ENCODE assay signal across 9 cellular contexts in the genomic region with DNA sequence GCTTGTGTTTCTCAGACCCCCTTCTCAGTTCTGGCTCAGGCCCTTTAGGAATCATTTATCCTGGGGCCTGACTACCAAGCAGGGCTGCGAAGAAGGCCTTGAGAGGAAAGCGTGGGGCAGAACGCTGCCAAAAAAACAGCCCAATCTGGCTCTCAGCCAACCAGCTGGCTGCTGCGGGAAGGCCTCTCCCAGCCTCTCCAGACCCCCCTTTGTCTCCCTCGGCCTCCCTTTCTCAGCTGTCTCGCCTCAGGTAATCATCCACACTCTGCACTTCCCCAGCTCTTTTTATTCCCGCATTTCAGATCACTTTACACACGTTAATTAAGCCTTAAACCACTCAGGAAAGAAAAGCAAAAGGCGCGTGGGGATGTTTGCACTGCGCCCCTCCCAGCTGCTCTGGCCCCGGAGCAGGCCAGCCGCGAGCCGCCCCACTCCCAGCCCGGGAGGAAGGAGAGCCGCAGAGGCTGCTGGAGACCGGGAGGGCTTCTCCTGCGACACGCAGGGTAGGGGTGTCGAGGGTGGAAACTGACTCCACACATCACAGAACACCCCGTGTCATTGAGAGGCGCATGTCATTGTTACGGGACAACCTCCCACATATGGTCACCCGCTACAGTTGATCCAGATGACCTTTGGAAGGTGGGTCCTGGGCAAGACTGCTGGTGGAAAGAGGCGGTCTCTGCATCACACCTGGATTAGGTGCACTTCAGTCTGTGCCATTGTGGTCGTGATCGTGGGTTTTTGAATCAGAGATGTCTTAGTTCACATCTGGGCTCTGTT.
DNase-seq lines count a peak whose midpoint lies in the region; ATAC-seq and TF ChIP-seq lines count a peak whose summit lies in the region.
"Had no signal": no experiment of that assay in that cellular context is flagged by ENCODE, and none has a peak within 500 bp of the region (broad histone marks: within the 10 kb centered on the region; RNA-seq: fewer than 3 reads in every experiment).

No MANE protein-coding gene starts in this region.

- POLR2A ChIA-PET in OCI-LY7 (lab: Charles Lee), result interaction anchor here (0.5 to 0.6 kb wide), 2 partner anchors 16 to 1031 kb away, joined by 3 to 5 read pairs; no protein-coding TSS in a partner anchor

- H3K36me3 ChIP-seq in DND-41 (ENCODE audit: insufficient read depth, low read length) (no peaks in the 10 kb centered on the region), OCI-LY7 (ENCODE audit: insufficient read depth, low read length) (no peaks in the 10 kb centered on the region)
- H3K36me3 ChIP-seq: spleen, upper lobe of left lung had no signal

- in situ Hi-C loops in astrocyte of the spinal cord (cut with HindIII; ENCODE audit: low sequenced_read_pairs), result no loop called here

- CTCF ChIA-PET in OCI-LY7 (lab: Charles Lee; ENCODE audit: unreplicated experiment), result interaction anchor here (0.9 kb wide), 1 partner anchor 102 kb away, joined by 3 read pairs; no protein-coding TSS in a partner anchor

- H3K9me3 ChIP-seq in DND-41 (ENCODE audit: insufficient read depth, low read length, severe bottlenecking), result no peaks in the 10 kb centered on the region
- H3K9me3 ChIP-seq in OCI-LY7 (ENCODE audit: low read length), result peaks cover 7% of the 10 kb centered on the region; the same call in 1 of the 2 replicates
- H3K9me3 ChIP-seq: upper lobe of left lung had no signal

- intact Hi-C loops in OCI-LY7 (cut with micrococcal nuclease; ENCODE audit: unreplicated experiment), result no loop called here

- no peaks in the 10 kb centered on the region for H3K79me2 ChIP-seq in DND-41 (ENCODE audit: insufficient read depth, low read length)
- H3K79me2 ChIP-seq in OCI-LY7 (ENCODE audit: insufficient read depth, low read depth, low read length), result no peaks in the 10 kb centered on the region

- peak; percentile 53; the same call in 1 of the 3 replicates for ATAC-seq in DND-41 (ENCODE audit: insufficient read depth, low read depth)
- no peak for ATAC-seq in natural killer cell treated with Interleukin-12 subunit alpha and Interleukin-12 subunit beta and Interleukin-15 and Interleukin-18, amount 100 ng/mL, for 72 hours
- ATAC-seq in GM18511 (IDR thresholded peaks at IDR 0.05; ENCODE audit: unreplicated experiment), result no peak
- ATAC-seq in HG03025 (IDR thresholded peaks at IDR 0.05; ENCODE audit: low FRiP score, unreplicated experiment), result no peak

- no peaks in the 10 kb centered on the region for H4K20me1 ChIP-seq in DND-41 (ENCODE audit: insufficient read depth, low read length)
- H4K20me1 ChIP-seq in OCI-LY7 (ENCODE audit: insufficient read depth, low read length), result no peaks in the 10 kb centered on the region

- H3K27me3 Mint-ChIP-seq in natural killer cell treated with Interleukin-12 subunit alpha and Interleukin-12 subunit beta and Interleukin-15 and Interleukin-18, amount 100 ng/mL, for 72 hours, result no peaks in the 10 kb centered on the region

- peak overlapping the region; percentile 95 to 98 for H3K27ac Mint-ChIP-seq in natural killer cell treated with Interleukin-12 subunit alpha and Interleukin-12 subunit beta and Interleukin-15 and Interleukin-18, amount 100 ng/mL, for 72 hours

- H3K9me3 Mint-ChIP-seq in natural killer cell treated with Interleukin-12 subunit alpha and Interleukin-12 subunit beta and Interleukin-15 and Interleukin-18, amount 100 ng/mL, for 72 hours, result peaks cover 4% of the 10 kb centered on the region

- no peaks in the 10 kb centered on the region for H3K9me2 ChIP-seq in OCI-LY7 (ENCODE audit: insufficient read depth, low read length)

- peak overlapping the region; percentile 73 for H3K4me3 Mint-ChIP-seq in natural killer cell treated with Interleukin-12 subunit alpha and Interleukin-12 subunit beta and Interleukin-15 and Interleukin-18, amount 100 ng/mL, for 72 hours

- H3K4me2 ChIP-seq in DND-41 (ENCODE audit: insufficient read depth, low read length), result no peak overlapping the region
- no peak overlapping the region for H3K4me2 ChIP-seq in OCI-LY7 (ENCODE audit: low read length)

- peaks cover 72 to 79% of the 10 kb centered on the region in 2 donors for H3K4me1 Mint-ChIP-seq in natural killer cell treated with Interleukin-12 subunit alpha and Interleukin-12 subunit beta and Interleukin-15 and Interleukin-18, amount 100 ng/mL, for 72 hours (ENCODE audit: low read depth in 2 of 2)

- no peak for TF ChIP-seq CTCF in DND-41 (IDR thresholded peaks at IDR 0.05; ENCODE audit: borderline replicate concordance, extremely low read depth, low read length, poor library complexity, severe bottlenecking)
- TF ChIP-seq CTCF in astrocyte of the spinal cord (IDR thresholded peaks at IDR 0.05; ENCODE audit: low read depth, low read length), result no peak
- no peak for TF ChIP-seq CTCF in OCI-LY7 (conservative IDR thresholded peaks at IDR 0.05; ENCODE audit: low read length)

- DNase-seq in DND-41, result no peak
- DNase-seq in NCI-H187 treated with DMSO at 0.1 percent for 48 hours (lab: John Stamatoyannopoulos, UW), result peak; percentile 78
- DNase-seq in astrocyte of the spinal cord (ENCODE audit: low read depth, low spot score), result peak; percentile 29
- DNase-seq in natural killer cell treated with Interleukin-12 subunit alpha and Interleukin-12 subunit beta and Interleukin-15 and Interleukin-18, amount 100 ng/mL, for 72 hours (ENCODE audit: low spot score), result no peak
- no peak for DNase-seq in OCI-LY7 (ENCODE audit: low spot score)
- DNase-seq: spleen had no signal

- no peak overlapping the region for H3K27ac ChIP-seq in DND-41 (ENCODE audit: low read length)
- H3K27ac ChIP-seq in OCI-LY7 (ENCODE audit: low read depth, low read length, poor library complexity, severe bottlenecking), result no peak overlapping the region
- H3K27ac ChIP-seq: upper lobe of left lung had no signal

- no peak overlapping the region for H3K4me3 ChIP-seq in DND-41 (ENCODE audit: low read depth in 1 of 2, low read length in 2 of 2)
- H3K4me3 ChIP-seq in astrocyte of the spinal cord (ENCODE audit: low read depth, low read length), result no peak overlapping the region
- no peak overlapping the region for H3K4me3 ChIP-seq in OCI-LY7 (ENCODE audit: low read depth, low read length, poor library complexity, severe bottlenecking)
- H3K4me3 ChIP-seq: spleen, upper lobe of left lung had no signal

- peaks cover 14% of the 10 kb centered on the region for H3K36me3 Mint-ChIP-seq in natural killer cell treated with Interleukin-12 subunit alpha and Interleukin-12 subunit beta and Interleukin-15 and Interleukin-18, amount 100 ng/mL, for 72 hours

- H3K4me1 ChIP-seq in DND-41 (ENCODE audit: insufficient read depth, low read length), result no peaks in the 10 kb centered on the region
- peaks cover 18% of the 10 kb centered on the region for H3K4me1 ChIP-seq in OCI-LY7 (ENCODE audit: insufficient read depth, low read length, poor library complexity, severe bottlenecking)

- no peak overlapping the region for H3K9ac ChIP-seq in DND-41 (ENCODE audit: low read depth, low read length)

- H2AFZ ChIP-seq in DND-41 (ENCODE audit: low read depth, low read length), result no peak overlapping the region
- no peak overlapping the region for H2AFZ ChIP-seq in OCI-LY7 (ENCODE audit: low read length)

- H3K27me3 ChIP-seq in DND-41 (ENCODE audit: insufficient read depth, low read length, poor library complexity), result no peaks in the 10 kb centered on the region
- H3K27me3 ChIP-seq: spleen, upper lobe of left lung had no signal

- no TSS peak for BruUV-seq in OCI-LY7 (replicated peaks; lab: Mats Ljungman, UMichigan)

Comparison
In these comparisons a context has a peak if more than half of its experiments do, and no peak if none do; other contexts are left out.
1. DNase-seq: peak in NCI-H187 treated with DMSO at 0.1 percent for 48 hours (single experiment) and astrocyte of the spinal cord (single experiment); none in DND-41 (single experiment), natural killer cell treated with Interleukin-12 subunit alpha and Interleukin-12 subunit beta and Interleukin-15 and Interleukin-18, amount 100 ng/mL, for 72 hours (single experiment) and OCI-LY7 (single experiment).